ENCODE assay signal across 8 cellular contexts in the genomic region with DNA sequence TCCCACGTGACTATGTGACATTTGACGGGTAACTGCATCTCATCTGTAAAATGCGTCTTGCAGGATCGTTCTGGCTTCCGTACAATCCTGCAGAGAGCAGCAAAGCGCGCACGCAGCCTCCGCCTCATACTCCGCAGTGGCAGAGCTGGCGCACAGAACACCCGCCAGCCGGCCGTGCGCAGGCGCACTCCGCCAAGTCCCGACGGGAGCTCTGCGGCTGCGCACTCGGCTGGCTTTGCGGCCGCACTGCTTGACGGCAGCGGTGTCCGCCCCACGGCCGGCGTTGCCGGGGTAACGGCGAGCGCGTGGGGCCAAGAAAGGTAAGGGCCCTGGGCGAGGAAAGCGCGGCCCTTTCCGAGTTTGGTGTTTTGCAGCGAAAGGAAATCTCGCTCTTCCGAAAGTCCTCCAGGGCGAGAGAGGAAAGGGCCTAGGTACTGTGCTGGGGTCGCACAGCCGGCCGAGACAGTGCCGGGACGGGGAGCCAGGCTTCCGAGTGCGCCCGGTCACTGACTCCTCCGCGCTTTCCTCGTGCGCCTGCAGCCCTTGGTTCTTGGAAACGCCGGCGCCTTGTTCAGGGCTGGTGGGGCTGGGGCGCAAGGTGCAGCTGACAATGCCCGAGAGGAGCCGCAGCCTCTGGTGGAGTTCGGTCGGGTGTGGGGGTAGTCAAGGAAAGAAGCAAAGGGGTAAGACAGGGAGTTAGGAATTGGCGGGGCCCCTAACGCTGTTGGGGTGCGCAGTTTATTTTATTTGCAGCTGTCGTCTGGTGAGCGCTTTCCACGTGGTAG. TPM values are rescaled to one million over a fixed set of nuclear protein-coding genes. Genes with fewer than 3 reads are reported as not detected.
DNase-seq lines count a peak whose midpoint lies in the region; ATAC-seq and TF ChIP-seq lines count a peak whose summit lies in the region.

A gene (plus strand): TSS at position 283 of the 785 bp plus-strand sequence. CDS start 5,321 bp downstream, outside the sequence.

- H3K9me3 ChIP-seq in DND-41 (ENCODE audit: insufficient read depth, low read length, severe bottlenecking) (no peaks in the 10 kb centered on the region), muscle layer of colon (ENCODE audit: low read length) (no peaks in the 10 kb centered on the region)

- H3K36me3 Mint-ChIP-seq in activated T-cell treated with anti-CD3 and anti-CD28 coated beads, Interleukin-2, amount 50 U/mL, for 24 hours (ENCODE audit: low read depth), result peaks cover 45% of the 10 kb centered on the region

- H2AFZ ChIP-seq in DND-41 (ENCODE audit: low read depth, low read length), result peak within 1 kb of the TSS; percentile 91

- no peaks in the 10 kb centered on the region for H3K27me3 ChIP-seq in DND-41 (ENCODE audit: insufficient read depth, low read length, poor library complexity)
- H3K27me3 ChIP-seq in muscle layer of colon (ENCODE audit: control insufficient read depth in 1 of 2, insufficient read depth in 2 of 2, low read length in 2 of 2), result no peaks in the 10 kb centered on the region

- H3K4me1 ChIP-seq in DND-41 (ENCODE audit: insufficient read depth, low read length) (peaks cover 49% of the 10 kb centered on the region), muscle layer of colon (ENCODE audit: insufficient read depth, low read length) (peaks cover 25% of the 10 kb centered on the region)

- ATAC-seq in DND-41 (ENCODE audit: insufficient read depth, low read depth), result peak; percentile 91
- peak; percentile 89 for ATAC-seq in GM21737 (IDR thresholded peaks at IDR 0.05; ENCODE audit: unreplicated experiment)
- peak; percentile 98 for ATAC-seq in esophagus mucosa

- no peaks in the 10 kb centered on the region for H4K20me1 ChIP-seq in DND-41 (ENCODE audit: insufficient read depth, low read length)

- H3K4me1 Mint-ChIP-seq in activated T-cell treated with anti-CD3 and anti-CD28 coated beads, Interleukin-2, amount 50 U/mL, for 24 hours (ENCODE audit: low read depth), result peaks cover 52% of the 10 kb centered on the region

- peaks cover 50% of the 10 kb centered on the region for H3K79me2 ChIP-seq in DND-41 (ENCODE audit: insufficient read depth, low read length)

- H3K27ac ChIP-seq in DND-41 (ENCODE audit: low read length), result peak within 1 kb of the TSS; percentile 96
- peak within 1 kb of the TSS; percentile 61 for H3K27ac ChIP-seq in muscle layer of colon (ENCODE audit: low read depth, low read length)

- H3K4me3 Mint-ChIP-seq in activated T-cell treated with anti-CD3 and anti-CD28 coated beads, Interleukin-2, amount 50 U/mL, for 24 hours, result peak within 1 kb of the TSS; percentile 91

- DNase-seq in DND-41 (peak; percentile 95), KG1 (lab: John Stamatoyannopoulos, UW) (peak; percentile 96)
- peak; percentile 98 for DNase-seq in activated T-cell treated with anti-CD3 and anti-CD28 coated beads, Interleukin-2, amount 50 U/mL, for 24 hours
- DNase-seq in stimulated activated CD8-positive, alpha-beta memory T cell treated with anti-CD3 and anti-CD28 coated beads, Interleukin-7, amount 100 ng/mL, for 1 hour (ENCODE audit: low read depth in 2 of 2), result peak; percentile 91 to 92

- no peaks in the 10 kb centered on the region for H3K27me3 Mint-ChIP-seq in activated T-cell treated with anti-CD3 and anti-CD28 coated beads, Interleukin-2, amount 50 U/mL, for 24 hours

- TF ChIP-seq CTCF in DND-41 (IDR thresholded peaks at IDR 0.05; ENCODE audit: borderline replicate concordance, extremely low read depth, low read length, poor library complexity, severe bottlenecking), result peak; percentile 51

- H3K36me3 ChIP-seq in DND-41 (ENCODE audit: insufficient read depth, low read length) (peaks cover 19% of the 10 kb centered on the region; the same call in 1 of the 2 replicates), muscle layer of colon (ENCODE audit: insufficient read depth, low read length) (no peaks in the 10 kb centered on the region)

- H3K4me3 ChIP-seq in DND-41 (ENCODE audit: low read depth in 1 of 2, low read length in 2 of 2), result peak within 1 kb of the TSS; percentile 71 to 96
- peak within 1 kb of the TSS; percentile 70 to 91 for H3K4me3 ChIP-seq in muscle layer of colon (ENCODE audit: low read depth in 1 of 2, low read length in 2 of 2)

- peak within 1 kb of the TSS; percentile 96 for H3K27ac Mint-ChIP-seq in activated T-cell treated with anti-CD3 and anti-CD28 coated beads, Interleukin-2, amount 50 U/mL, for 24 hours

- H3K9ac ChIP-seq in DND-41 (ENCODE audit: low read depth, low read length) (peak within 1 kb of the TSS; percentile 75), muscle layer of colon (ENCODE audit: low read length) (peak within 1 kb of the TSS; percentile 38)

- peak within 1 kb of the TSS; percentile 86 for H3K4me2 ChIP-seq in DND-41 (ENCODE audit: insufficient read depth, low read length)

- H3K9me3 Mint-ChIP-seq in activated T-cell treated with anti-CD3 and anti-CD28 coated beads, Interleukin-2, amount 50 U/mL, for 24 hours, result no peaks in the 10 kb centered on the region

TF ChIP-seq in PFSK-1, 5 proteins besides CTCF, POLR2A, EP300 and RAD21:
- TF ChIP-seq POLR2AphosphoS5 (IDR thresholded peaks at IDR 0.05; ENCODE audit: low read depth, low read length), result peak; percentile 59; the same call in 1 of the 2 replicates
- TF ChIP-seq, protein P1, sequence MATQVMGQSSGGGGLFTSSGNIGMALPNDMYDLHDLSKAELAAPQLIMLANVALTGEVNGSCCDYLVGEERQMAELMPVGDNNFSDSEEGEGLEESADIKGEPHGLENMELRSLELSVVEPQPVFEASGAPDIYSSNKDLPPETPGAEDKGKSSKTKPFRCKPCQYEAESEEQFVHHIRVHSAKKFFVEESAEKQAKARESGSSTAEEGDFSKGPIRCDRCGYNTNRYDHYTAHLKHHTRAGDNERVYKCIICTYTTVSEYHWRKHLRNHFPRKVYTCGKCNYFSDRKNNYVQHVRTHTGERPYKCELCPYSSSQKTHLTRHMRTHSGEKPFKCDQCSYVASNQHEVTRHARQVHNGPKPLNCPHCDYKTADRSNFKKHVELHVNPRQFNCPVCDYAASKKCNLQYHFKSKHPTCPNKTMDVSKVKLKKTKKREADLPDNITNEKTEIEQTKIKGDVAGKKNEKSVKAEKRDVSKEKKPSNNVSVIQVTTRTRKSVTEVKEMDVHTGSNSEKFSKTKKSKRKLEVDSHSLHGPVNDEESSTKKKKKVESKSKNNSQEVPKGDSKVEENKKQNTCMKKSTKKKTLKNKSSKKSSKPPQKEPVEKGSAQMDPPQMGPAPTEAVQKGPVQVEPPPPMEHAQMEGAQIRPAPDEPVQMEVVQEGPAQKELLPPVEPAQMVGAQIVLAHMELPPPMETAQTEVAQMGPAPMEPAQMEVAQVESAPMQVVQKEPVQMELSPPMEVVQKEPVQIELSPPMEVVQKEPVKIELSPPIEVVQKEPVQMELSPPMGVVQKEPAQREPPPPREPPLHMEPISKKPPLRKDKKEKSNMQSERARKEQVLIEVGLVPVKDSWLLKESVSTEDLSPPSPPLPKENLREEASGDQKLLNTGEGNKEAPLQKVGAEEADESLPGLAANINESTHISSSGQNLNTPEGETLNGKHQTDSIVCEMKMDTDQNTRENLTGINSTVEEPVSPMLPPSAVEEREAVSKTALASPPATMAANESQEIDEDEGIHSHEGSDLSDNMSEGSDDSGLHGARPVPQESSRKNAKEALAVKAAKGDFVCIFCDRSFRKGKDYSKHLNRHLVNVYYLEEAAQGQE (IDR thresholded peaks at IDR 0.05; ENCODE audit: insufficient read depth in 1 of 2, low read depth in 2 of 2, low read length in 2 of 2), result no peak

RNA-seq across cellular contexts. Expression of the gene that starts here (rescaled TPM):
- 9.5 TPM for polyA plus RNA-seq in PFSK-1 (2012; ENCODE audit: insufficient read length, low read depth)
- total RNA-seq in esophagus mucosa, result 13.4 TPM

Comparison
In these comparisons a context has a peak if more than half of its experiments do, and no peak if none do; other contexts are left out.
1. Peak in every context shown above with its lines: DNase-seq, ATAC-seq, H3K4me3 ChIP-seq and H3K27ac ChIP-seq.